ENCODE assay signal across 15 cellular contexts in genomic region chr5:149447373-149448367, GRCh38.
DNase-seq lines count a peak whose midpoint lies in the region; ATAC-seq, FAIRE-seq and TF ChIP-seq lines count a peak whose summit lies in the region.
"Had no signal": no experiment of that assay in that cellular context is flagged by ENCODE, and none has a peak within 500 bp of the region (broad histone marks: within the 10 kb centered on the region; RNA-seq: fewer than 3 reads in every experiment).

No MANE protein-coding gene starts in this region.

- peaks cover 3% of the 10 kb centered on the region; the same call in 1 of the 2 replicates for H3K36me3 Mint-ChIP-seq in HFFc6 (ENCODE audit: low read depth)

- TF ChIP-seq CTCF in HFFc6 (IDR thresholded peaks at IDR 0.05), result no peak
- TF ChIP-seq CTCF in K562 (IDR thresholded peaks at IDR 0.05 in 2 of 3, conservative IDR thresholded peaks at IDR 0.05 in 1 of 3; ENCODE audit: insufficient read depth in 2 of 3, low read depth in 1 of 3, low read length in 3 of 3), result no peak
- no peak for TF ChIP-seq CTCF in right lobe of liver (IDR thresholded peaks at IDR 0.05)

- H3K79me2 ChIP-seq in K562 (ENCODE audit: control insufficient read depth, insufficient read depth, low read length), result no peaks in the 10 kb centered on the region

- H3K9ac ChIP-seq in K562 (ENCODE audit: insufficient read depth in 1 of 2, low read depth in 2 of 2, low read length in 2 of 2) (no peak overlapping the region; a peak in 1 of 4 replicates), skeletal muscle tissue (ENCODE audit: low read depth in 1 of 3, low read length in 3 of 3) (no peak overlapping the region)

- ATAC-seq in K562 (no peak), right lobe of liver (peak in 1 of 4 donors; percentile 6), HG03196 (IDR thresholded peaks at IDR 0.05; ENCODE audit: unreplicated experiment) (no peak)
- ATAC-seq: activated CD8-positive, alpha-beta T cell treated with anti-CD3 and anti-CD28 coated beads, Interleukin-2, amount 10 ng/mL, durations not matched to agents 7 days and 5 days; left lung had no signal

- H3K4me3 Mint-ChIP-seq in HFFc6, result no peak overlapping the region
- H3K4me3 Mint-ChIP-seq: activated CD8-positive, alpha-beta T cell treated with anti-CD3 and anti-CD28 coated beads, Interleukin-2, amount 10 ng/mL, durations not matched to agents 7 days and 5 days had no signal

- H3K27me3 Mint-ChIP-seq in HFFc6 (ENCODE audit: insufficient read depth), result peaks cover 2% of the 10 kb centered on the region

- H3K9me1 ChIP-seq in K562 (ENCODE audit: control insufficient read depth, insufficient read depth, low read length), result no peaks in the 10 kb centered on the region

- intact Hi-C loops in K562 (cut with micrococcal nuclease), result loop anchor here (2.0 kb wide), 3 partner anchors 39 to 171 kb away; no protein-coding TSS in a partner anchor
- intact Hi-C loops in right lobe of liver (cut with DNase I), result no loop called here

- no peaks in the 10 kb centered on the region for H4K20me1 ChIP-seq in K562 (replicated peaks; ENCODE audit: control insufficient read depth, insufficient read depth, low read length)

- peak overlapping the region; percentile 98 for H3K27ac Mint-ChIP-seq in HFFc6
- H3K27ac Mint-ChIP-seq: activated CD8-positive, alpha-beta T cell treated with anti-CD3 and anti-CD28 coated beads, Interleukin-2, amount 10 ng/mL, durations not matched to agents 7 days and 5 days had no signal

- no TSS peak for BruUV-seq in K562 (replicated peaks; lab: Mats Ljungman, UMichigan)

- H3K27ac ChIP-seq in K562 (ENCODE audit: extremely low read depth, low read depth, low read length), result peak overlapping the region; percentile 31; the same call in 2 of the 3 replicates
- H3K27ac ChIP-seq in right lobe of liver, result peak overlapping the region in 2 of 3 donors; percentile 20 to 39
- H3K27ac ChIP-seq in skeletal muscle tissue (ENCODE audit: low read depth, low read length), result peak overlapping the region; percentile 52

- H3K9me3 ChIP-seq in K562 (replicated peaks; ENCODE audit: control insufficient read depth, insufficient read depth, low read depth, low read length) (peaks cover 6% of the 10 kb centered on the region), right lobe of liver (no peaks in the 10 kb centered on the region), skeletal muscle tissue (ENCODE audit: control insufficient read depth in 3 of 3, low read length in 3 of 3) (no peaks in the 10 kb centered on the region)
- H3K9me3 ChIP-seq: BE2C had no signal

- peak overlapping the region; percentile 89 for H2AFZ ChIP-seq in K562 (ENCODE audit: low read depth, low read length)

- no peak for TF ChIP-seq RAD21 in K562 (CRISPR knock-in tag; conservative IDR thresholded peaks at IDR 0.05 in 1 of 2, IDR thresholded peaks at IDR 0.05 in 1 of 2)

- WGBS in K562 (ENCODE audit: insufficient coverage, low coverage, missing lambda C conversion rate), result 55% methylated on average over 12 of the region's 12 CpGs
- 75% methylated on average over 10 of the region's 12 CpGs for WGBS in right lobe of liver (ENCODE audit: insufficient coverage, low coverage, low lambda C conversion rate, missing lambda C conversion rate)

- peak overlapping the region; percentile 30 for H3K4me2 ChIP-seq in K562 (ENCODE audit: insufficient read depth, low read length)

- no peak overlapping the region for H3K4me3 ChIP-seq in K562
- H3K4me3 ChIP-seq in right lobe of liver, result no peak overlapping the region
- no peak overlapping the region for H3K4me3 ChIP-seq in skeletal muscle tissue (ENCODE audit: low read length in 3 of 3)
- H3K4me3 ChIP-seq: left lung had no signal

- TF ChIP-seq POLR2A in K562 (conservative IDR thresholded peaks at IDR 0.05) (no peak), right lobe of liver (IDR thresholded peaks at IDR 0.05) (no peak)

- DNase-seq in HFFc6 (no peak), K562 (ENCODE audit: extremely low read depth in 1 of 4, low spot score in 3 of 4) (peak in 3 of 4 experiments; percentile 55 to 67 (median 59)), right lobe of liver (no peak), SKM-1 treated with dmso at 0.1 percent for 144 hours (lab: John Stamatoyannopoulos, UW; ENCODE audit: unreplicated experiment) (no peak), HTR-8/SVneo (ENCODE audit: insufficient read length, low spot score) (no peak), SIG-M5 treated with dmso at 0.1 percent for 504 hours (lab: John Stamatoyannopoulos, UW; ENCODE audit: unreplicated experiment) (no peak)
- DNase-seq: activated CD8-positive, alpha-beta T cell treated with anti-CD3 and anti-CD28 coated beads, Interleukin-2, amount 10 ng/mL, durations not matched to agents 7 days and 5 days; BE2C; DND-41; left lung; NCI-H2107; NK-92 treated with Interleukin-12 subunit alpha and Interleukin-12 subunit beta, amount 100 ng/mL, for 24 hours had no signal

- H3K36me3 ChIP-seq in K562 (ENCODE audit: control insufficient read depth, insufficient read depth, low read length), result no peaks in the 10 kb centered on the region
- H3K36me3 ChIP-seq in right lobe of liver, result no peaks in the 10 kb centered on the region
- H3K36me3 ChIP-seq in skeletal muscle tissue (ENCODE audit: control insufficient read depth in 3 of 3, insufficient read depth in 3 of 3, low read length in 3 of 3), result no peaks in the 10 kb centered on the region
- H3K36me3 ChIP-seq: BE2C, left lung had no signal

- H3K4me1 ChIP-seq in K562 (replicated peaks in 1 of 2; ENCODE audit: control insufficient read depth in 2 of 2, insufficient read depth in 2 of 2, low read length in 2 of 2) (peaks cover 43 to 62% of the 10 kb centered on the region in 2 experiments), right lobe of liver (peaks cover 0 to 7% (median 0%) of the 10 kb centered on the region in 4 donors), skeletal muscle tissue (ENCODE audit: control insufficient read depth in 3 of 3, insufficient read depth in 3 of 3, low read length in 3 of 3) (peaks cover 44 to 67% (median 53%) of the 10 kb centered on the region in 3 donors)

- FAIRE-seq in K562 (lab: Jason Lieb, UNC), result peak; percentile 69
- no peak for FAIRE-seq in HTR-8/SVneo (lab: Jason Lieb, UNC)
- FAIRE-seq: endometrium had no signal

- POLR2A ChIA-PET in K562 (lab: Yijun Ruan, JAX), result interaction anchor here (0.8 to 3.2 kb wide), 10 partner anchors 9 to 115 kb away, joined by 3 to 18 read pairs (median 4); partner anchors contain the start of gene CSNK1A1

- CTCF ChIA-PET in K562 (lab: Yijun Ruan, JAX; ENCODE audit: low intra/inter-chr PET ratio), result interaction anchor here (2.6 kb wide), 1 partner anchor 118 kb away, joined by 14 read pairs; no protein-coding TSS in a partner anchor

- no peaks in the 10 kb centered on the region for H3K9me3 Mint-ChIP-seq in HFFc6

- no peak for TF ChIP-seq EP300 in K562 (IDR thresholded peaks at IDR 0.05; ENCODE audit: low read length)

- H3K27me3 ChIP-seq in K562 (ENCODE audit: control insufficient read depth in 2 of 2, insufficient read depth in 2 of 2, low read length in 2 of 2) (no peaks in the 10 kb centered on the region), right lobe of liver (no peaks in the 10 kb centered on the region), skeletal muscle tissue (ENCODE audit: control insufficient read depth in 3 of 3, insufficient read depth in 3 of 3, low read length in 3 of 3) (no peaks in the 10 kb centered on the region)
- H3K27me3 ChIP-seq: BE2C, left lung had no signal

- in situ Hi-C loops in K562 (cut with MboI), result no loop called here

- H3K4me1 Mint-ChIP-seq in HFFc6 (ENCODE audit: low read depth), result peaks cover 93% of the 10 kb centered on the region

TF ChIP-seq in K562, 482 proteins besides CTCF, POLR2A, EP300 and RAD21 (continues in another document):
- TF ChIP-seq SMAD4 (CRISPR knock-in tag; conservative IDR thresholded peaks at IDR 0.05), result 0 out of 2 replicates have a peak, but pooled peaks have one; percentile 32
- 0 out of 4 replicates have a peak, but pooled peaks of 1 of the 2 experiments have one; percentile 41 for TF ChIP-seq MLLT1 (IDR thresholded peaks at IDR 0.05)
- TF ChIP-seq CREBBP (IDR thresholded peaks at IDR 0.05; ENCODE audit: low read depth, low read length), result no peak
- peak; percentile 86 for TF ChIP-seq MAFF (IDR thresholded peaks at IDR 0.05; ENCODE audit: low read length)
- peak; percentile 92 for TF ChIP-seq C11orf30 (IDR thresholded peaks at IDR 0.05; ENCODE audit: low read depth)
- TF ChIP-seq EHMT2 (IDR thresholded peaks at IDR 0.05), result peak; percentile 64; the same call in 1 of the 2 replicates
- TF ChIP-seq ARID1B (IDR thresholded peaks at IDR 0.05), result 0 out of 2 replicates have a peak, but pooled peaks have one; percentile 9
- 0 out of 2 replicates have a peak, but pooled peaks have one; percentile 36 for TF ChIP-seq ZNF644 (tag; IDR thresholded peaks at IDR 0.05; ENCODE audit: low read depth)

Comparison
In these comparisons a context has a peak if more than half of its experiments do, and no peak if none do; other contexts are left out.
1. DNase-seq: peak in K562 (3 of 4); none in HFFc6 (single experiment), right lobe of liver (0 of 3), SKM-1 treated with dmso at 0.1 percent for 144 hours (single experiment), HTR-8/SVneo (single experiment) and SIG-M5 treated with dmso at 0.1 percent for 504 hours (single experiment).
2. Peak in every context shown above with its lines, with median percentiles within 50 percentile points of each other: H3K27ac ChIP-seq.